11 cellular contexts compared by ENCODE assay signal in the genomic region with DNA sequence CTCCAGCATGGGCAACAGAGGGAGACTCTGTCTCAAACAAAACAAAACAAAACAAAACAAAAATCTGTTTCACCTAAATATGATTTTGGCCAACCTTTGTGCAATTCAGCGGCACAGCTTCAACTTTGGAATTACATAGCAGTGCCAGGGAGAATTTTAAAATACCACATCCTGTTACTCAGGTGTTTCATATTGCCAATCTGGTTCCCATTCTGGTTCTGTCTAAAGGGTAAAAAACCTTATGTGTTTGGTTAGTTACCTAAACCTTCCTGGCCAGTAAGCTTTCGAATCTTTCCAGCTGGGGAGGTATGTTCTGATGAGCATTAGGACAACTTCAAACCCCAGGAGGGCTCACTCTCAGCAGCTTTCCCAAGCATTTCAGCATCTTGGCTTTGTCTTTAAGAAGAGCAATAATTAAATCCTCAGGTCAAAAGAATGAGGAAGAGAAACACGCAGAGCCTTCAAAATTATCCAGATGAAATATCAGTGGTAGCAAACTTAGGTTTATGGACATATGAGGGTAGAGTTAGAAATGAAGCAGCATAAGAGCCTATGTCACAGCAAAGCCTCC. TPM values are rescaled to one million over a fixed set of nuclear protein-coding genes. Genes with fewer than 3 reads are reported as not detected.
DNase-seq lines count a peak whose midpoint lies in the region; ATAC-seq and TF ChIP-seq lines count a peak whose summit lies in the region.
"Had no signal": no experiment of that assay in that cellular context is flagged by ENCODE, and none has a peak within 500 bp of the region (broad histone marks: within the 10 kb centered on the region; RNA-seq: fewer than 3 reads in every experiment).

No MANE protein-coding gene starts in this region.

- H3K27ac ChIP-seq in GM23248, result peak overlapping the region; percentile 94
- peak overlapping the region in 3 of 4 donors; percentile 22 to 82 (median 75) for H3K27ac ChIP-seq in body of pancreas
- peak overlapping the region in 16 of 21 experiments; percentile 1 to 98 (median 81) for H3K27ac ChIP-seq in skin epidermis
- H3K27ac ChIP-seq: WERI-Rb-1 had no signal

- H3K4me3 ChIP-seq in GM23248, result peak overlapping the region; percentile 98
- no peak overlapping the region for H3K4me3 ChIP-seq in body of pancreas
- peak overlapping the region in 6 of 7 experiments; percentile 33 to 64 (median 42) for H3K4me3 ChIP-seq in skin epidermis

- no peaks in the 10 kb centered on the region for H3K27me3 ChIP-seq in GM23248 (replicated peaks; ENCODE audit: insufficient read depth)
- H3K27me3 ChIP-seq in body of pancreas, result peaks cover 0 to 5% of the 10 kb centered on the region in 2 donors

- TF ChIP-seq POLR2A in body of pancreas (IDR thresholded peaks at IDR 0.05), result no peak

- no peaks in the 10 kb centered on the region for H3K9me2 ChIP-seq in GM23248 (ENCODE audit: insufficient read depth)

- H3K4me2 ChIP-seq in GM23248 (ENCODE audit: unreplicated experiment), result peak overlapping the region; percentile 88

- intact Hi-C loops in body of pancreas (cut with DNase I), result no loop called here

- H3K36me3 ChIP-seq in GM23248 (ENCODE audit: low read depth) (peaks cover 35% of the 10 kb centered on the region), body of pancreas (replicated peaks in 1 of 2; ENCODE audit: insufficient read depth in 1 of 2, low read depth in 2 of 2) (no peaks in the 10 kb centered on the region)
- H3K36me3 ChIP-seq: WERI-Rb-1 had no signal

- H3K79me2 ChIP-seq in GM23248 (ENCODE audit: insufficient read depth), result peaks cover 84% of the 10 kb centered on the region

- H4K20me1 ChIP-seq in GM23248 (ENCODE audit: insufficient read depth), result peaks cover 7% of the 10 kb centered on the region

- H2AFZ ChIP-seq in GM23248, result no peak overlapping the region

- H3K9ac ChIP-seq in GM23248, result peak overlapping the region; percentile 98

- in situ Hi-C loops in GM23248 (cut with MboI), result no loop called here

- ATAC-seq in body of pancreas (no peak), HG02840 (IDR thresholded peaks at IDR 0.05; ENCODE audit: low FRiP score, unreplicated experiment) (no peak)

- 3 to 8% methylated on average over 3 of the region's 3 CpGs for WGBS in GM23248 (ENCODE audit: low coverage in 1 of 2, low lambda C conversion rate in 2 of 2, missing lambda C conversion rate in 2 of 2), 2 experiments
- 49 to 68% methylated on average over 3 of the region's 3 CpGs for WGBS in body of pancreas, 2 donors

- TF ChIP-seq CTCF in body of pancreas (IDR thresholded peaks at IDR 0.05), result no peak

- H3K9me3 ChIP-seq in GM23248 (ENCODE audit: low read depth), result no peaks in the 10 kb centered on the region
- H3K9me3 ChIP-seq in body of pancreas, result no peaks in the 10 kb centered on the region

- DNase-seq in GM23248, result no peak
- no peak for DNase-seq in body of pancreas
- peak; percentile 49 for DNase-seq in kidney tubule cell (ENCODE audit: low spot score)
- DNase-seq in activated CD4-positive, alpha-beta T cell treated with anti-CD3 and anti-CD28 coated beads for 48 hours, result no peak
- no peak for DNase-seq in NCI-H1048 (lab: John Stamatoyannopoulos, UW)
- no peak for DNase-seq in Kasumi-1 (lab: John Stamatoyannopoulos, UW)
- DNase-seq: retina, WERI-Rb-1 had no signal

- H3K4me1 ChIP-seq in GM23248 (ENCODE audit: insufficient read depth) (peaks cover 52% of the 10 kb centered on the region), body of pancreas (peaks cover 15% of the 10 kb centered on the region)

- H3F3A ChIP-seq in GM23248 (ENCODE audit: insufficient read depth), result peaks cover 92% of the 10 kb centered on the region

RNA-seq across cellular contexts. Expression of a gene that starts 2.7 kb away (rescaled TPM):
- total RNA-seq in GM23248 (2014; rRNA removed; shearing (Covaris generic)), result 211 and 266 TPM in 2 replicates
- polyA plus RNA-seq in GM23248 (2016; fragmentation: Nextera tagmentation; extraction: Ambion mirVana), result 525 and 533 TPM in 2 replicates
- 10 to 100 TPM; 33.9 to 39.4 TPM for total RNA-seq in body of pancreas

RNA-seq across cellular contexts. Expression of a gene that starts 57.8 kb away (rescaled TPM):
- not detected in 2 replicates for total RNA-seq in GM23248 (2014; rRNA removed; shearing (Covaris generic))
- 0.06 TPM in 1 of 2 replicates, not detected in the other for polyA plus RNA-seq in GM23248 (2016; fragmentation: Nextera tagmentation; extraction: Ambion mirVana)
- total RNA-seq in body of pancreas, result not detected
- polyA plus RNA-seq: IgD-negative memory B cell had no signal

Comparison
In these comparisons a context has a peak if more than half of its experiments do, and no peak if none do; other contexts are left out.
1. H3K4me3 ChIP-seq: peak in GM23248 (single experiment) and skin epidermis (6 of 7); none in body of pancreas (0 of 2).
2. Peak in every context shown above with its lines, with median percentiles within 50 percentile points of each other: H3K27ac ChIP-seq.